1 cellular context compared by ENCODE assay signal in the genomic region with DNA sequence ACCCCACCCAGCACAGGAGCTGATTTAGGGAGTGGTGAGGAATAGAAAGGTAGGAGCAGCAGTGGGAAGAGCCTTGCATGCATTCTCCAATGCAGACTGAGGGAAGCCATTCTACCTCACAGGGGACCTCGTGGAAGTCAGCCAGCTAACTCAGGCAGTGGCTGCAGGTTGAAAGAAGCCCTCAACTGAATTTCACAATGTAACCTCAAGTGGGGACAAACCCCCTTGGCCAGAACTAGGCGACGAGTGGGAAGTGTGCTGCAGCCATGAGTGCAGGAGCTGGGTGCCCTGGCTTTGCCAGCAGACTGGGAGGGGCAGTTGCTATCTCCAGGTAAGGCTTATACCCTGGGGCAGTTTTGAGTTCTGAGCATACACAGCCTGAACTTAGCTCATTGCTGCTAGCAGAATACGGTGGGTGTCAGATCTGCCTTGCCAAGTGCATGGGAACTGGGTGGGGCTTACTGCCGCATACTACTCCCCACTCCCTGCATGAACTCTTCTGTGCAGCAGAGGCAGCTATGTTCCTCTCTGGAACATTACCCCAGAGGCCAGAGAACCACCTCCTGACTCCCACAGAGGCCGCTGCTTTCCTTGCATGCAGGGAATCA.
TF ChIP-seq lines count a peak whose summit lies in the region.

No MANE protein-coding gene starts in this region.

TF ChIP-seq in HepG2, 621 proteins besides CTCF, POLR2A, EP300 and RAD21 (continued from another document):
- TF ChIP-seq, protein P1, sequence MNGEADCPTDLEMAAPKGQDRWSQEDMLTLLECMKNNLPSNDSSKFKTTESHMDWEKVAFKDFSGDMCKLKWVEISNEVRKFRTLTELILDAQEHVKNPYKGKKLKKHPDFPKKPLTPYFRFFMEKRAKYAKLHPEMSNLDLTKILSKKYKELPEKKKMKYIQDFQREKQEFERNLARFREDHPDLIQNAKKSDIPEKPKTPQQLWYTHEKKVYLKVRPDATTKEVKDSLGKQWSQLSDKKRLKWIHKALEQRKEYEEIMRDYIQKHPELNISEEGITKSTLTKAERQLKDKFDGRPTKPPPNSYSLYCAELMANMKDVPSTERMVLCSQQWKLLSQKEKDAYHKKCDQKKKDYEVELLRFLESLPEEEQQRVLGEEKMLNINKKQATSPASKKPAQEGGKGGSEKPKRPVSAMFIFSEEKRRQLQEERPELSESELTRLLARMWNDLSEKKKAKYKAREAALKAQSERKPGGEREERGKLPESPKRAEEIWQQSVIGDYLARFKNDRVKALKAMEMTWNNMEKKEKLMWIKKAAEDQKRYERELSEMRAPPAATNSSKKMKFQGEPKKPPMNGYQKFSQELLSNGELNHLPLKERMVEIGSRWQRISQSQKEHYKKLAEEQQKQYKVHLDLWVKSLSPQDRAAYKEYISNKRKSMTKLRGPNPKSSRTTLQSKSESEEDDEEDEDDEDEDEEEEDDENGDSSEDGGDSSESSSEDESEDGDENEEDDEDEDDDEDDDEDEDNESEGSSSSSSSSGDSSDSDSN (CRISPR knock-in tag; IDR thresholded peaks at IDR 0.05): no peak
- no peak for TF ChIP-seq HOXA7 (CRISPR knock-in tag; IDR thresholded peaks at IDR 0.05)
- TF ChIP-seq KLF9 (CRISPR knock-in tag; IDR thresholded peaks at IDR 0.05; ENCODE audit: low read depth): no peak
- TF ChIP-seq, protein P2, sequence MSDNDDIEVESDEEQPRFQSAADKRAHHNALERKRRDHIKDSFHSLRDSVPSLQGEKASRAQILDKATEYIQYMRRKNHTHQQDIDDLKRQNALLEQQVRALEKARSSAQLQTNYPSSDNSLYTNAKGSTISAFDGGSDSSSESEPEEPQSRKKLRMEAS (IDR thresholded peaks at IDR 0.05): no peak
- TF ChIP-seq FOXK2 (IDR thresholded peaks at IDR 0.05): no peak
- TF ChIP-seq, protein P3, sequence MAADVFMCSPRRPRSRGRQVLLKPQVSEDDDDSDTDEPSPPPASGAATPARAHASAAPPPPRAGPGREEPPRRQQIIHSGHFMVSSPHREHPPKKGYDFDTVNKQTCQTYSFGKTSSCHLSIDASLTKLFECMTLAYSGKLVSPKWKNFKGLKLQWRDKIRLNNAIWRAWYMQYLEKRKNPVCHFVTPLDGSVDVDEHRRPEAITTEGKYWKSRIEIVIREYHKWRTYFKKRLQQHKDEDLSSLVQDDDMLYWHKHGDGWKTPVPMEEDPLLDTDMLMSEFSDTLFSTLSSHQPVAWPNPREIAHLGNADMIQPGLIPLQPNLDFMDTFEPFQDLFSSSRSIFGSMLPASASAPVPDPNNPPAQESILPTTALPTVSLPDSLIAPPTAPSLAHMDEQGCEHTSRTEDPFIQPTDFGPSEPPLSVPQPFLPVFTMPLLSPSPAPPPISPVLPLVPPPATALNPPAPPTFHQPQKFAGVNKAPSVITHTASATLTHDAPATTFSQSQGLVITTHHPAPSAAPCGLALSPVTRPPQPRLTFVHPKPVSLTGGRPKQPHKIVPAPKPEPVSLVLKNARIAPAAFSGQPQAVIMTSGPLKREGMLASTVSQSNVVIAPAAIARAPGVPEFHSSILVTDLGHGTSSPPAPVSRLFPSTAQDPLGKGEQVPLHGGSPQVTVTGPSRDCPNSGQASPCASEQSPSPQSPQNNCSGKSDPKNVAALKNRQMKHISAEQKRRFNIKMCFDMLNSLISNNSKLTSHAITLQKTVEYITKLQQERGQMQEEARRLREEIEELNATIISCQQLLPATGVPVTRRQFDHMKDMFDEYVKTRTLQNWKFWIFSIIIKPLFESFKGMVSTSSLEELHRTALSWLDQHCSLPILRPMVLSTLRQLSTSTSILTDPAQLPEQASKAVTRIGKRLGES (CRISPR knock-in tag; IDR thresholded peaks at IDR 0.05; ENCODE audit: borderline replicate concordance): no peak
- TF ChIP-seq, protein P4, sequence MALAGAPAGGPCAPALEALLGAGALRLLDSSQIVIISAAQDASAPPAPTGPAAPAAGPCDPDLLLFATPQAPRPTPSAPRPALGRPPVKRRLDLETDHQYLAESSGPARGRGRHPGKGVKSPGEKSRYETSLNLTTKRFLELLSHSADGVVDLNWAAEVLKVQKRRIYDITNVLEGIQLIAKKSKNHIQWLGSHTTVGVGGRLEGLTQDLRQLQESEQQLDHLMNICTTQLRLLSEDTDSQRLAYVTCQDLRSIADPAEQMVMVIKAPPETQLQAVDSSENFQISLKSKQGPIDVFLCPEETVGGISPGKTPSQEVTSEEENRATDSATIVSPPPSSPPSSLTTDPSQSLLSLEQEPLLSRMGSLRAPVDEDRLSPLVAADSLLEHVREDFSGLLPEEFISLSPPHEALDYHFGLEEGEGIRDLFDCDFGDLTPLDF (CRISPR knock-in tag; IDR thresholded peaks at IDR 0.05): no peak
- no peak for TF ChIP-seq ZNF841 (CRISPR knock-in tag; IDR thresholded peaks at IDR 0.05; ENCODE audit: borderline replicate concordance)
- no peak for TF ChIP-seq ZNF556 (CRISPR knock-in tag; IDR thresholded peaks at IDR 0.05; ENCODE audit: borderline replicate concordance)
- TF ChIP-seq, protein P5, sequence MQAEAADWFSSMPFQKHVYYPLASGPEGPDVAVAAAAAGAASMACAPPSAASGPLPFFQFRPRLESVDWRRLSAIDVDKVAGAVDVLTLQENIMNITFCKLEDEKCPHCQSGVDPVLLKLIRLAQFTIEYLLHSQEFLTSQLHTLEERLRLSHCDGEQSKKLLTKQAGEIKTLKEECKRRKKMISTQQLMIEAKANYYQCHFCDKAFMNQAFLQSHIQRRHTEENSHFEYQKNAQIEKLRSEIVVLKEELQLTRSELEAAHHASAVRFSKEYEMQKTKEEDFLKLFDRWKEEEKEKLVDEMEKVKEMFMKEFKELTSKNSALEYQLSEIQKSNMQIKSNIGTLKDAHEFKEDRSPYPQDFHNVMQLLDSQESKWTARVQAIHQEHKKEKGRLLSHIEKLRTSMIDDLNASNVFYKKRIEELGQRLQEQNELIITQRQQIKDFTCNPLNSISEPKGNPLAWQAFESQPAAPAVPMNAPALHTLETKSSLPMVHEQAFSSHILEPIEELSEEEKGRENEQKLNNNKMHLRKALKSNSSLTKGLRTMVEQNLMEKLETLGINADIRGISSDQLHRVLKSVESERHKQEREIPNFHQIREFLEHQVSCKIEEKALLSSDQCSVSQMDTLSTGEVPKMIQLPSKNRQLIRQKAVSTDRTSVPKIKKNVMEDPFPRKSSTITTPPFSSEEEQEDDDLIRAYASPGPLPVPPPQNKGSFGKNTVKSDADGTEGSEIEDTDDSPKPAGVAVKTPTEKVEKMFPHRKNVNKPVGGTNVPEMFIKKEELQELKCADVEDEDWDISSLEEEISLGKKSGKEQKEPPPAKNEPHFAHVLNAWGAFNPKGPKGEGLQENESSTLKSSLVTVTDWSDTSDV (CRISPR knock-in tag; IDR thresholded peaks at IDR 0.05): no peak
- TF ChIP-seq, protein P6, sequence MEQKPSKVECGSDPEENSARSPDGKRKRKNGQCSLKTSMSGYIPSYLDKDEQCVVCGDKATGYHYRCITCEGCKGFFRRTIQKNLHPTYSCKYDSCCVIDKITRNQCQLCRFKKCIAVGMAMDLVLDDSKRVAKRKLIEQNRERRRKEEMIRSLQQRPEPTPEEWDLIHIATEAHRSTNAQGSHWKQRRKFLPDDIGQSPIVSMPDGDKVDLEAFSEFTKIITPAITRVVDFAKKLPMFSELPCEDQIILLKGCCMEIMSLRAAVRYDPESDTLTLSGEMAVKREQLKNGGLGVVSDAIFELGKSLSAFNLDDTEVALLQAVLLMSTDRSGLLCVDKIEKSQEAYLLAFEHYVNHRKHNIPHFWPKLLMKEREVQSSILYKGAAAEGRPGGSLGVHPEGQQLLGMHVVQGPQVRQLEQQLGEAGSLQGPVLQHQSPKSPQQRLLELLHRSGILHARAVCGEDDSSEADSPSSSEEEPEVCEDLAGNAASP (CRISPR knock-in tag; IDR thresholded peaks at IDR 0.05; ENCODE audit: borderline replicate concordance): no peak
- no peak for TF ChIP-seq HOXA5 (CRISPR knock-in tag; IDR thresholded peaks at IDR 0.05)
